Comparison of ENCODE assay signal across 8 cellular contexts in the genomic region with DNA sequence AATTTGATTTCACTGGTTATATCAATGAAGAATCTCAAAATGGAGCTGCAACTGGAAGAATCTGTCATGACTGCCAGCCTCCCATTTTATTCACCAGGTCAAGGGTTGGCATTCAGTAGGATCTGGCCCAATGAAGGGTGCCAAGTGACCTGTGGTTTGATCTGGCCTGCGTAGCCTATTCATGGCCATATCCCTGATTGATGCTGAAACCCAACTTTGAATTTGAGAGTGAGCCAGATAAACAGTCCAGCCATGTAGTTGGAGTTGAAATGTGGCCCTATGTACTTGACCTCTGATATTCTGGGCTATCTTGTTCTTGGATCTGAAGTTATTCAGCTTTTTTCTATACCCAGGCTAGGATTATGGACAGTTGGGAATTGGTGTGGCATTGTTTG. TPM values are rescaled to one million over a fixed set of nuclear protein-coding genes. Genes with fewer than 3 reads are reported as not detected.
A peak's percentile ranks its signal among the peaks of the same experiment; 100 is the strongest.
DNase-seq lines count a peak whose midpoint lies in the region; ATAC-seq, FAIRE-seq and TF ChIP-seq lines count a peak whose summit lies in the region.

No MANE protein-coding gene starts in this region.

- H3K4me3 ChIP-seq in heart left ventricle (peak overlapping the region in 11 of 12 donors; percentile 77 to 95 (median 89)), K562 (peak overlapping the region; percentile 87), lung (no peak overlapping the region), uterus (peak overlapping the region; percentile 79 to 89)

- H3K9me3 ChIP-seq in heart left ventricle (no peaks in the 10 kb centered on the region), K562 (replicated peaks; ENCODE audit: control insufficient read depth, insufficient read depth, low read depth, low read length) (no peaks in the 10 kb centered on the region), lung (ENCODE audit: control insufficient read depth in 2 of 2, insufficient read depth in 1 of 2, low read length in 1 of 2) (no peaks in the 10 kb centered on the region), uterus (no peaks in the 10 kb centered on the region)

- peaks cover 0 to 6% (median 0%) of the 10 kb centered on the region in 9 donors for H3K36me3 ChIP-seq in heart left ventricle
- peaks cover 7% of the 10 kb centered on the region; the same call in 2 of the 3 replicates for H3K36me3 ChIP-seq in K562 (ENCODE audit: control insufficient read depth, insufficient read depth, low read length)
- peaks cover 0 to 2% of the 10 kb centered on the region in 2 donors for H3K36me3 ChIP-seq in lung (ENCODE audit: control insufficient read depth in 2 of 2, insufficient read depth in 2 of 2, low read length in 2 of 2)
- H3K36me3 ChIP-seq in uterus = no peaks in the 10 kb centered on the region

- H3K79me2 ChIP-seq in K562 (ENCODE audit: control insufficient read depth, insufficient read depth, low read length) = peaks cover 70% of the 10 kb centered on the region

- POLR2A ChIA-PET in K562 (lab: Yijun Ruan, JAX) = interaction anchor here (0.9 to 3.3 kb wide), 5 partner anchors 9 to 224 kb away, joined by 3 to 16 read pairs (median 4); no protein-coding TSS in a partner anchor

- intact Hi-C loops in heart left ventricle (cut with DNase I) (loop anchor here in 7 of 10 donors (5.0 to 10.0 kb wide), 7 partner anchors 73 to 434 kb away; no protein-coding TSS in a partner anchor), Right ventricle myocardium superior (cut with DNase I) (no loop called here), K562 (cut with micrococcal nuclease) (no loop called here), uterus (cut with DNase I; ENCODE audit: low total_unique reads) (no loop called here)

- BruUV-seq in K562 (replicated peaks; lab: Mats Ljungman, UMichigan) = no TSS peak

- H3K9me1 ChIP-seq in K562 (ENCODE audit: control insufficient read depth, insufficient read depth, low read length) = no peaks in the 10 kb centered on the region

- peak overlapping the region; percentile 47 to 95; a peak in 3 of 4 replicates for H3K9ac ChIP-seq in K562 (ENCODE audit: insufficient read depth in 1 of 2, low read depth in 2 of 2, low read length in 2 of 2)

- DNase-seq in heart left ventricle = no peak
- no peak for DNase-seq in Right ventricle myocardium superior
- DNase-seq in K562 (ENCODE audit: extremely low read depth in 1 of 4, low spot score in 3 of 4) = peak in 2 of 4 experiments; percentile 26 to 40
- DNase-seq in lung (ENCODE audit: low spot score) = no peak
- DNase-seq in uterus = no peak
- DNase-seq in SIG-M5 (lab: John Stamatoyannopoulos, UW) = no peak
- no peak for DNase-seq in GM19240 (ENCODE audit: insufficient read length, low spot score)

- 67 to 77% (median 70%) methylated on average over 1 of the region's 1 CpG for WGBS in heart left ventricle, 4 donors
- WGBS in K562 (ENCODE audit: insufficient coverage, low coverage, missing lambda C conversion rate) = 7% methylated on average over 1 of the region's 1 CpG
- WGBS in lung, 2 donors = 54 to 62% methylated on average over 1 of the region's 1 CpG

- TF ChIP-seq CTCF in heart left ventricle (IDR thresholded peaks at IDR 0.05) = no peak
- no peak for TF ChIP-seq CTCF in K562 (IDR thresholded peaks at IDR 0.05 in 2 of 3, conservative IDR thresholded peaks at IDR 0.05 in 1 of 3; ENCODE audit: insufficient read depth in 2 of 3, low read depth in 1 of 3, low read length in 3 of 3)
- TF ChIP-seq CTCF in lung (IDR thresholded peaks at IDR 0.05; ENCODE audit: control extremely low read depth, extremely low read depth) = no peak
- no peak for TF ChIP-seq CTCF in uterus (IDR thresholded peaks at IDR 0.05)

- H3K27me3 ChIP-seq in heart left ventricle (no peaks in the 10 kb centered on the region), K562 (ENCODE audit: control insufficient read depth in 2 of 2, insufficient read depth in 2 of 2, low read length in 2 of 2) (no peaks in the 10 kb centered on the region), lung (ENCODE audit: control insufficient read depth, insufficient read depth) (no peaks in the 10 kb centered on the region), uterus (no peaks in the 10 kb centered on the region)

- peak; percentile 54 for FAIRE-seq in K562 (lab: Jason Lieb, UNC)

- no peak overlapping the region for H2AFZ ChIP-seq in K562 (ENCODE audit: low read depth, low read length)

- H3K4me1 ChIP-seq in heart left ventricle (peaks cover 0 to 51% (median 29%) of the 10 kb centered on the region in 12 donors), K562 (replicated peaks in 1 of 2; ENCODE audit: control insufficient read depth in 2 of 2, insufficient read depth in 2 of 2, low read length in 2 of 2) (peaks cover 5 to 33% of the 10 kb centered on the region in 2 experiments; a peak in 3 of 5 replicates), lung (ENCODE audit: control insufficient read depth in 2 of 2, insufficient read depth in 2 of 2, low read length in 2 of 2) (peaks cover 1 to 11% of the 10 kb centered on the region in 2 donors), uterus (no peaks in the 10 kb centered on the region)

- TF ChIP-seq RAD21 in K562 (CRISPR knock-in tag; conservative IDR thresholded peaks at IDR 0.05 in 1 of 2, IDR thresholded peaks at IDR 0.05 in 1 of 2) = no peak

- H3K4me2 ChIP-seq in K562 (ENCODE audit: insufficient read depth, low read length) = peak overlapping the region; percentile 97

- no peak; the same call in 1 of the 2 replicates for TF ChIP-seq EP300 in K562 (IDR thresholded peaks at IDR 0.05; ENCODE audit: low read length)

- in situ Hi-C loops in K562 (cut with MboI) = no loop called here

- H4K20me1 ChIP-seq in K562 (replicated peaks; ENCODE audit: control insufficient read depth, insufficient read depth, low read length) = peaks cover 14% of the 10 kb centered on the region

- H3K27ac ChIP-seq in heart left ventricle (peak overlapping the region in 10 of 12 donors; percentile 93 to 99 (median 98)), K562 (ENCODE audit: extremely low read depth, low read depth, low read length) (peak overlapping the region; percentile 94; the same call in 2 of the 3 replicates), lung (ENCODE audit: low read depth in 1 of 2, low read length in 1 of 2) (peak overlapping the region; percentile 4 to 56), uterus (peak overlapping the region; percentile 96)

- CTCF ChIA-PET in K562 (lab: Yijun Ruan, JAX; ENCODE audit: low intra/inter-chr PET ratio) = no interaction called here

- TF ChIP-seq POLR2A in heart left ventricle (IDR thresholded peaks at IDR 0.05) (no peak), K562 (conservative IDR thresholded peaks at IDR 0.05) (no peak), uterus (IDR thresholded peaks at IDR 0.05) (no peak)

- ATAC-seq in heart left ventricle = no peak
- ATAC-seq in Right ventricle myocardium superior (ENCODE audit: poor library complexity) = no peak
- peak; percentile 9 for ATAC-seq in K562
- ATAC-seq in lung (ENCODE audit: insufficient read depth, low FRiP score) = no peak
- ATAC-seq in GM18907 (IDR thresholded peaks at IDR 0.05; ENCODE audit: unreplicated experiment) = no peak

TF ChIP-seq in K562, 482 proteins besides CTCF, POLR2A, EP300 and RAD21 (continues in another document):
- TF ChIP-seq MYC (IDR thresholded peaks at IDR 0.05; ENCODE audit: low read depth, low read length) (0 out of 2 replicates have a peak, but pooled peaks have one; percentile 17), MYC (CRISPR knock-in tag; IDR thresholded peaks at IDR 0.05; ENCODE audit: borderline replicate concordance, low read depth) (no peak), MTA3 (IDR thresholded peaks at IDR 0.05; ENCODE audit: borderline replicate concordance) (0 out of 2 replicates have a peak, but pooled peaks have one; percentile 15), ZNF780A (CRISPR knock-in tag; IDR thresholded peaks at IDR 0.05) (no peak), NR2C2 (CRISPR knock-in tag; IDR thresholded peaks at IDR 0.05) (no peak), NR2C2 (tag; IDR thresholded peaks at IDR 0.05) (peak; percentile 57), TOE1 (IDR thresholded peaks at IDR 0.05; ENCODE audit: borderline replicate concordance) (no peak), TOE1 (CRISPR knock-in tag; IDR thresholded peaks at IDR 0.05; ENCODE audit: borderline replicate concordance, low read depth) (no peak), ZBTB2 (IDR thresholded peaks at IDR 0.05) (0 out of 2 replicates have a peak, but pooled peaks have one; percentile 24)

RNA-seq across cellular contexts. Expression of gene MKLN1, which starts 1.5 kb away (rescaled TPM):
- 10 to 100 TPM; 26.7 to 49.7 (median 42.7) TPM for total RNA-seq in heart left ventricle
- 10 to 100 TPM; 11.5 to 16.3 TPM for polyA plus RNA-seq in heart left ventricle
- 37.5 TPM for total RNA-seq in Right ventricle myocardium superior
- 80.7 and 221 TPM in 2 replicates for total RNA-seq in K562 (2011; cell fraction: chromatin; rRNA removed; ENCODE audit: low replicate concordance)
- total RNA-seq in K562 (2011; cell fraction: nucleolus; rRNA removed) = 23.3 and 38.8 TPM in 2 replicates
- total RNA-seq in K562 (2011; cell fraction: nucleoplasm; rRNA removed) = 104 and 220 TPM in 2 replicates
- 19.4 and 19.8 TPM in 2 replicates for total RNA-seq in K562 (2014; rRNA removed)
- total RNA-seq in K562 (2014; rRNA removed; fragmentation: Illumina TruSeq; extraction: Trizol) = 61.2 and 71.7 TPM in 2 replicates
- total RNA-seq in K562 (2015; rRNA removed; fragmentation: Illumina TruSeq; extraction: Trizol) = 50.6 and 56.0 TPM in 2 replicates
- 50.5 and 56.5 TPM in 2 replicates for total RNA-seq in K562 (2021)
- polyA plus RNA-seq in K562 (2011; rRNA removed) = 80.4 and 84.7 TPM in 2 replicates
- polyA plus RNA-seq in K562 (2011; cell fraction: cytosol; rRNA removed) = 21.2 and 44.7 TPM in 2 replicates
- polyA plus RNA-seq in K562 (2011; cell fraction: nucleus; rRNA removed) = 65.4 and 98.1 TPM in 2 replicates
- 25.1 and 29.8 TPM in 2 replicates for polyA plus RNA-seq in K562 (2012)
- polyA plus RNA-seq in K562 (2014; fragmentation: Illumina TruSeq; extraction: Trizol) = 32.0 and 38.9 TPM in 2 replicates
- 10 to 100 TPM; 27.0 to 68.8 TPM for polyA plus RNA-seq in K562 (2014; fragmentation: Nextera tagmentation; extraction: Ambion mirVana)
- 18.6 and 19.1 TPM in 2 replicates for polyA plus RNA-seq in K562 (2014; rRNA removed)
- 282 and 370 TPM in 2 replicates for polyA minus RNA-seq in K562 (2011; rRNA and poly(A)+ RNA removed)
- 55.7 and 56.6 TPM in 2 replicates for polyA minus RNA-seq in K562 (2011; cell fraction: cytosol; rRNA and poly(A)+ RNA removed)
- 62.1 and 148 TPM in 2 replicates for polyA minus RNA-seq in K562 (2011; cell fraction: nucleus; rRNA and poly(A)+ RNA removed)
- 100 to 1,000 TPM in 1 of 2 donors, 10 to 100 TPM in 1; 42.7 to 135 TPM for total RNA-seq in lung
- 10 to 100 TPM; 11.6 to 12.0 TPM for polyA plus RNA-seq in lung
- 100 to 1,000 TPM in 3 of 4 donors, 10 to 100 TPM in 1; 52.9 to 311 (median 128) TPM for total RNA-seq in uterus

Comparison
In these comparisons a context has a peak if more than half of its experiments do, and no peak if none do; other contexts are left out.
1. intact Hi-C loops: an anchor here in heart left ventricle (5.0 to 10.0 kb wide); none called in Right ventricle myocardium superior, K562 and uterus.
2. H3K27ac ChIP-seq: peak in every context shown above with its lines; median percentile 98 in heart left ventricle; 96 in uterus; 94 in K562; 30 in lung.